Comparison of ENCODE assay signal across 15 cellular contexts in the genomic region with DNA sequence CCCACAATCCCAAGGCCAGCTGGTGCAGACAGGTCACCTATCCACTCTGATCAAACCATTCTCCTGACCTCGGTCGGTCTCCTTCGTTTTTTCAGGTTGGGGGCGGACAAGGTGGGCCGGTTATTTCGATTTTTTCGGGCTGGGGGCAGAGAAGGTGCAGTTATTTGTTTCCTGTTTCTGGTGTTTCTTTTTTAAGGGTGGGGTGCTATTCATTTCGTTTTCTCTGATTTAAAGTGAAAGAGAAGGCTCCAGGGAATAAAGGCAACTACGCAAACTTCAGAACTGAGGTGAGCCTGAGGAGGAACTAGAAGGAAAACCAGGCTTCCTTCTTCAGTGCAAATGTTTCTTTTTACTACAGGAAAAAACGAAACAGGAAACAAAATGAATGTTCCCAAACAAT.
DNase-seq lines count a peak whose midpoint lies in the region; ATAC-seq lines count a peak whose summit lies in the region.
"Had no signal": no experiment of that assay in that cellular context is flagged by ENCODE, and none has a peak within 500 bp of the region (broad histone marks: within the 10 kb centered on the region; RNA-seq: fewer than 3 reads in every experiment).

No MANE protein-coding gene starts in this region.

- no peaks in the 10 kb centered on the region for H3K27me3 ChIP-seq in CD8-positive, alpha-beta memory T cell (ENCODE audit: insufficient read depth, low read length, poor library complexity, severe bottlenecking)
- H3K27me3 ChIP-seq: adrenal gland, stomach, upper lobe of right lung had no signal

- H3K27ac Mint-ChIP-seq in activated CD4-positive, alpha-beta T cell treated with anti-CD3 and anti-CD28 coated beads, Interleukin-2, amount 10 ng/mL, durations not matched to agents 7 days and 5 days: peak overlapping the region; percentile 68
- H3K27ac Mint-ChIP-seq in CD8-positive, alpha-beta memory T cell: peak overlapping the region in 7 of 8 donors; percentile 20 to 88 (median 63)
- peak overlapping the region; percentile 35 for H3K27ac Mint-ChIP-seq in activated CD8-positive, alpha-beta T cell treated with anti-CD3 and anti-CD28 coated beads, Interleukin-2, amount 10 ng/mL, durations not matched to agents 7 days and 5 days
- peak overlapping the region in 3 of 6 donors; percentile 15 to 85 (median 64) for H3K27ac Mint-ChIP-seq in naive B cell

- H3K9me3 ChIP-seq in CD8-positive, alpha-beta memory T cell (ENCODE audit: low read length): no peaks in the 10 kb centered on the region
- H3K9me3 ChIP-seq: adrenal gland, stomach, upper lobe of right lung had no signal

- POLR2A ChIA-PET in activated CD4-positive, alpha-beta T cell treated with anti-CD3 and anti-CD28 coated beads, Interleukin-2, amount 10 ng/mL, durations not matched to agents 7 days and 5 days (lab: Charles Lee): no interaction called here
- POLR2A ChIA-PET in CD8-positive, alpha-beta memory T cell (lab: Charles Lee): no interaction called here
- POLR2A ChIA-PET in activated CD8-positive, alpha-beta T cell treated with anti-CD3 and anti-CD28 coated beads, Interleukin-2, amount 10 ng/mL, durations not matched to agents 7 days and 5 days (lab: Charles Lee): no interaction called here

- CTCF ChIA-PET in activated CD4-positive, alpha-beta T cell treated with anti-CD3 and anti-CD28 coated beads, Interleukin-2, amount 10 ng/mL, durations not matched to agents 7 days and 5 days (lab: Charles Lee): interaction anchor here (1.2 kb wide), 1 partner anchor 14 kb away, joined by 3 read pairs; no protein-coding TSS in a partner anchor
- CTCF ChIA-PET in CD8-positive, alpha-beta memory T cell (lab: Charles Lee): no interaction called here
- CTCF ChIA-PET in activated CD8-positive, alpha-beta T cell treated with anti-CD3 and anti-CD28 coated beads, Interleukin-2, amount 10 ng/mL, durations not matched to agents 7 days and 5 days (lab: Charles Lee): no interaction called here

- H3K4me1 ChIP-seq in CD8-positive, alpha-beta memory T cell (ENCODE audit: insufficient read depth, low read length): peaks cover 67% of the 10 kb centered on the region

- H3K36me3 Mint-ChIP-seq in activated CD4-positive, alpha-beta T cell treated with anti-CD3 and anti-CD28 coated beads, Interleukin-2, amount 10 ng/mL, durations not matched to agents 7 days and 5 days (ENCODE audit: low read depth): peaks cover 25% of the 10 kb centered on the region
- H3K36me3 Mint-ChIP-seq in CD8-positive, alpha-beta memory T cell: peaks cover 0 to 35% (median 2%) of the 10 kb centered on the region in 3 donors
- H3K36me3 Mint-ChIP-seq in activated CD8-positive, alpha-beta T cell treated with anti-CD3 and anti-CD28 coated beads, Interleukin-2, amount 10 ng/mL, durations not matched to agents 7 days and 5 days (ENCODE audit: low read depth): peaks cover 37% of the 10 kb centered on the region
- H3K36me3 Mint-ChIP-seq in naive B cell: peaks cover 0 to 9% of the 10 kb centered on the region in 2 donors

- H3K4me3 Mint-ChIP-seq in activated CD4-positive, alpha-beta T cell treated with anti-CD3 and anti-CD28 coated beads, Interleukin-2, amount 10 ng/mL, durations not matched to agents 7 days and 5 days: no peak overlapping the region
- H3K4me3 Mint-ChIP-seq in CD8-positive, alpha-beta memory T cell: peak overlapping the region in 3 of 7 donors; percentile 20 to 34 (median 28)
- no peak overlapping the region for H3K4me3 Mint-ChIP-seq in activated CD8-positive, alpha-beta T cell treated with anti-CD3 and anti-CD28 coated beads, Interleukin-2, amount 10 ng/mL, durations not matched to agents 7 days and 5 days
- H3K4me3 Mint-ChIP-seq in naive B cell: peak overlapping the region in 7 of 8 donors; percentile 23 to 87 (median 53)

- no peak for DNase-seq in activated CD4-positive, alpha-beta T cell treated with anti-CD3 and anti-CD28 coated beads, Interleukin-2, amount 10 ng/mL, durations not matched to agents 7 days and 5 days
- DNase-seq in activated CD4-positive, alpha-beta T cell treated with anti-CD3 and anti-CD28 coated beads, Interleukin-2, amount 50 U/mL, for 48 hours: no peak
- no peak for DNase-seq in CD8-positive, alpha-beta memory T cell
- no peak for DNase-seq in activated CD8-positive, alpha-beta T cell treated with anti-CD3 and anti-CD28 coated beads, Interleukin-2, amount 10 ng/mL, durations not matched to agents 7 days and 5 days
- DNase-seq in naive B cell (no peak), NCI-H1436 (lab: John Stamatoyannopoulos, UW) (no peak), NCI-H2081 (lab: John Stamatoyannopoulos, UW) (no peak)
- DNase-seq: adrenal gland; effector memory CD4-positive, alpha-beta T cell; islet precursor cell; stomach; upper lobe of right lung had no signal

- H3K4me1 Mint-ChIP-seq in activated CD4-positive, alpha-beta T cell treated with anti-CD3 and anti-CD28 coated beads, Interleukin-2, amount 10 ng/mL, durations not matched to agents 7 days and 5 days: peaks cover 61% of the 10 kb centered on the region
- H3K4me1 Mint-ChIP-seq in CD8-positive, alpha-beta memory T cell: peaks cover 61 to 76% (median 65%) of the 10 kb centered on the region in 3 donors
- peaks cover 62% of the 10 kb centered on the region for H3K4me1 Mint-ChIP-seq in activated CD8-positive, alpha-beta T cell treated with anti-CD3 and anti-CD28 coated beads, Interleukin-2, amount 10 ng/mL, durations not matched to agents 7 days and 5 days (ENCODE audit: low read depth)
- peaks cover 58 to 76% (median 63%) of the 10 kb centered on the region in 3 donors for H3K4me1 Mint-ChIP-seq in naive B cell

- H3K27me3 Mint-ChIP-seq in activated CD4-positive, alpha-beta T cell treated with anti-CD3 and anti-CD28 coated beads, Interleukin-2, amount 10 ng/mL, durations not matched to agents 7 days and 5 days: no peaks in the 10 kb centered on the region
- no peaks in the 10 kb centered on the region for H3K27me3 Mint-ChIP-seq in CD8-positive, alpha-beta memory T cell
- H3K27me3 Mint-ChIP-seq in activated CD8-positive, alpha-beta T cell treated with anti-CD3 and anti-CD28 coated beads, Interleukin-2, amount 10 ng/mL, durations not matched to agents 7 days and 5 days (ENCODE audit: low read depth): no peaks in the 10 kb centered on the region
- H3K27me3 Mint-ChIP-seq in naive B cell: no peaks in the 10 kb centered on the region
- H3K27me3 Mint-ChIP-seq: memory B cell had no signal

- H3K4me3 ChIP-seq in CD8-positive, alpha-beta memory T cell (ENCODE audit: low read length): no peak overlapping the region
- H3K4me3 ChIP-seq: adrenal gland, stomach, upper lobe of right lung had no signal

- no peaks in the 10 kb centered on the region for H3K36me3 ChIP-seq in CD8-positive, alpha-beta memory T cell (ENCODE audit: insufficient read depth, low read length)
- H3K36me3 ChIP-seq: adrenal gland, stomach, upper lobe of right lung had no signal

- no peak for ATAC-seq in activated CD8-positive, alpha-beta T cell treated with anti-CD3 and anti-CD28 coated beads, Interleukin-2, amount 10 ng/mL, durations not matched to agents 7 days and 5 days
- peak in 1 of 2 donors; percentile 37 for ATAC-seq in naive B cell (ENCODE audit: low read depth in 2 of 2)
- no peak for ATAC-seq in HG03280 (IDR thresholded peaks at IDR 0.05; ENCODE audit: unreplicated experiment)
- ATAC-seq: activated CD4-positive, CD25-positive, alpha-beta regulatory T cell treated with anti-CD3 and anti-CD28 coated beads, Interleukin-2, amount 50 U/mL, for 24 hours; upper lobe of right lung had no signal

- no peaks in the 10 kb centered on the region for H3K9me3 Mint-ChIP-seq in activated CD4-positive, alpha-beta T cell treated with anti-CD3 and anti-CD28 coated beads, Interleukin-2, amount 10 ng/mL, durations not matched to agents 7 days and 5 days
- H3K9me3 Mint-ChIP-seq in CD8-positive, alpha-beta memory T cell: no peaks in the 10 kb centered on the region
- H3K9me3 Mint-ChIP-seq in activated CD8-positive, alpha-beta T cell treated with anti-CD3 and anti-CD28 coated beads, Interleukin-2, amount 10 ng/mL, durations not matched to agents 7 days and 5 days (ENCODE audit: insufficient read depth): no peaks in the 10 kb centered on the region
- no peaks in the 10 kb centered on the region for H3K9me3 Mint-ChIP-seq in naive B cell
- H3K9me3 Mint-ChIP-seq: memory B cell had no signal

- H3K27ac ChIP-seq in CD8-positive, alpha-beta memory T cell (ENCODE audit: low read depth, low read length): no peak overlapping the region
- H3K27ac ChIP-seq: adrenal gland, upper lobe of right lung had no signal

Comparison
In these comparisons a context has a peak if more than half of its experiments do, and no peak if none do; other contexts are left out.
1. H3K4me3 Mint-ChIP-seq: peak in naive B cell (7 of 8); none in activated CD4-positive, alpha-beta T cell treated with anti-CD3 and anti-CD28 coated beads, Interleukin-2, amount 10 ng/mL, durations not matched to agents 7 days and 5 days (single experiment) and activated CD8-positive, alpha-beta T cell treated with anti-CD3 and anti-CD28 coated beads, Interleukin-2, amount 10 ng/mL, durations not matched to agents 7 days and 5 days (single experiment).